ENCODE assay signal across 1 cellular context in genomic region chr1:56450004-56450666, GRCh38.
TF ChIP-seq lines count a peak whose summit lies in the region.

No MANE protein-coding gene starts in this region.

TF ChIP-seq in HepG2, 621 proteins besides CTCF, POLR2A, EP300 and RAD21 (continued from another document and continues in another):
- TF ChIP-seq BCLAF1 (IDR thresholded peaks at IDR 0.05): no peak
- no peak for TF ChIP-seq CREB3 (CRISPR knock-in tag; IDR thresholded peaks at IDR 0.05)
- no peak for TF ChIP-seq REXO4 (CRISPR knock-in tag; IDR thresholded peaks at IDR 0.05; ENCODE audit: borderline replicate concordance)
- TF ChIP-seq HOXA3 (CRISPR knock-in tag; IDR thresholded peaks at IDR 0.05): peak; percentile 32; the same call in 1 of the 2 replicates
- TF ChIP-seq KDM6A (CRISPR knock-in tag; IDR thresholded peaks at IDR 0.05; ENCODE audit: low read depth): no peak
- TF ChIP-seq ASH2L (IDR thresholded peaks at IDR 0.05; ENCODE audit: insufficient read length, low read depth, low read length): no peak
- TF ChIP-seq ZNF773 (CRISPR knock-in tag; IDR thresholded peaks at IDR 0.05; ENCODE audit: borderline replicate concordance): no peak
- no peak for TF ChIP-seq ZNF598 (CRISPR knock-in tag; IDR thresholded peaks at IDR 0.05; ENCODE audit: borderline replicate concordance)
- no peak for TF ChIP-seq NR2F6 (IDR thresholded peaks at IDR 0.05)
- peak; percentile 20; the same call in 1 of the 2 replicates for TF ChIP-seq NR2F6 (CRISPR knock-in tag; IDR thresholded peaks at IDR 0.05)
- TF ChIP-seq, protein P1, sequence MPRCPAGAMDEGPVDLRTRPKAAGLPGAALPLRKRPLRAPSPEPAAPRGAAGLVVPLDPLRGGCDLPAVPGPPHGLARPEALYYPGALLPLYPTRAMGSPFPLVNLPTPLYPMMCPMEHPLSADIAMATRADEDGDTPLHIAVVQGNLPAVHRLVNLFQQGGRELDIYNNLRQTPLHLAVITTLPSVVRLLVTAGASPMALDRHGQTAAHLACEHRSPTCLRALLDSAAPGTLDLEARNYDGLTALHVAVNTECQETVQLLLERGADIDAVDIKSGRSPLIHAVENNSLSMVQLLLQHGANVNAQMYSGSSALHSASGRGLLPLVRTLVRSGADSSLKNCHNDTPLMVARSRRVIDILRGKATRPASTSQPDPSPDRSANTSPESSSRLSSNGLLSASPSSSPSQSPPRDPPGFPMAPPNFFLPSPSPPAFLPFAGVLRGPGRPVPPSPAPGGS (CRISPR knock-in tag; IDR thresholded peaks at IDR 0.05): no peak
- TF ChIP-seq NCOA1 (CRISPR knock-in tag; IDR thresholded peaks at IDR 0.05): no peak
- no peak for TF ChIP-seq NRL (CRISPR knock-in tag; IDR thresholded peaks at IDR 0.05; ENCODE audit: borderline replicate concordance)
- no peak for TF ChIP-seq ZFP90 (CRISPR knock-in tag; IDR thresholded peaks at IDR 0.05; ENCODE audit: borderline replicate concordance)
- TF ChIP-seq NPAS2 (CRISPR knock-in tag; IDR thresholded peaks at IDR 0.05; ENCODE audit: borderline replicate concordance): no peak
- no peak for TF ChIP-seq AGO1 (IDR thresholded peaks at IDR 0.05; ENCODE audit: low read depth, low read length, poor library complexity, severe bottlenecking)
- TF ChIP-seq SAP130 (CRISPR knock-in tag; IDR thresholded peaks at IDR 0.05; ENCODE audit: low read depth): peak; percentile 16; the same call in 1 of the 2 replicates
- TF ChIP-seq, protein P2, sequence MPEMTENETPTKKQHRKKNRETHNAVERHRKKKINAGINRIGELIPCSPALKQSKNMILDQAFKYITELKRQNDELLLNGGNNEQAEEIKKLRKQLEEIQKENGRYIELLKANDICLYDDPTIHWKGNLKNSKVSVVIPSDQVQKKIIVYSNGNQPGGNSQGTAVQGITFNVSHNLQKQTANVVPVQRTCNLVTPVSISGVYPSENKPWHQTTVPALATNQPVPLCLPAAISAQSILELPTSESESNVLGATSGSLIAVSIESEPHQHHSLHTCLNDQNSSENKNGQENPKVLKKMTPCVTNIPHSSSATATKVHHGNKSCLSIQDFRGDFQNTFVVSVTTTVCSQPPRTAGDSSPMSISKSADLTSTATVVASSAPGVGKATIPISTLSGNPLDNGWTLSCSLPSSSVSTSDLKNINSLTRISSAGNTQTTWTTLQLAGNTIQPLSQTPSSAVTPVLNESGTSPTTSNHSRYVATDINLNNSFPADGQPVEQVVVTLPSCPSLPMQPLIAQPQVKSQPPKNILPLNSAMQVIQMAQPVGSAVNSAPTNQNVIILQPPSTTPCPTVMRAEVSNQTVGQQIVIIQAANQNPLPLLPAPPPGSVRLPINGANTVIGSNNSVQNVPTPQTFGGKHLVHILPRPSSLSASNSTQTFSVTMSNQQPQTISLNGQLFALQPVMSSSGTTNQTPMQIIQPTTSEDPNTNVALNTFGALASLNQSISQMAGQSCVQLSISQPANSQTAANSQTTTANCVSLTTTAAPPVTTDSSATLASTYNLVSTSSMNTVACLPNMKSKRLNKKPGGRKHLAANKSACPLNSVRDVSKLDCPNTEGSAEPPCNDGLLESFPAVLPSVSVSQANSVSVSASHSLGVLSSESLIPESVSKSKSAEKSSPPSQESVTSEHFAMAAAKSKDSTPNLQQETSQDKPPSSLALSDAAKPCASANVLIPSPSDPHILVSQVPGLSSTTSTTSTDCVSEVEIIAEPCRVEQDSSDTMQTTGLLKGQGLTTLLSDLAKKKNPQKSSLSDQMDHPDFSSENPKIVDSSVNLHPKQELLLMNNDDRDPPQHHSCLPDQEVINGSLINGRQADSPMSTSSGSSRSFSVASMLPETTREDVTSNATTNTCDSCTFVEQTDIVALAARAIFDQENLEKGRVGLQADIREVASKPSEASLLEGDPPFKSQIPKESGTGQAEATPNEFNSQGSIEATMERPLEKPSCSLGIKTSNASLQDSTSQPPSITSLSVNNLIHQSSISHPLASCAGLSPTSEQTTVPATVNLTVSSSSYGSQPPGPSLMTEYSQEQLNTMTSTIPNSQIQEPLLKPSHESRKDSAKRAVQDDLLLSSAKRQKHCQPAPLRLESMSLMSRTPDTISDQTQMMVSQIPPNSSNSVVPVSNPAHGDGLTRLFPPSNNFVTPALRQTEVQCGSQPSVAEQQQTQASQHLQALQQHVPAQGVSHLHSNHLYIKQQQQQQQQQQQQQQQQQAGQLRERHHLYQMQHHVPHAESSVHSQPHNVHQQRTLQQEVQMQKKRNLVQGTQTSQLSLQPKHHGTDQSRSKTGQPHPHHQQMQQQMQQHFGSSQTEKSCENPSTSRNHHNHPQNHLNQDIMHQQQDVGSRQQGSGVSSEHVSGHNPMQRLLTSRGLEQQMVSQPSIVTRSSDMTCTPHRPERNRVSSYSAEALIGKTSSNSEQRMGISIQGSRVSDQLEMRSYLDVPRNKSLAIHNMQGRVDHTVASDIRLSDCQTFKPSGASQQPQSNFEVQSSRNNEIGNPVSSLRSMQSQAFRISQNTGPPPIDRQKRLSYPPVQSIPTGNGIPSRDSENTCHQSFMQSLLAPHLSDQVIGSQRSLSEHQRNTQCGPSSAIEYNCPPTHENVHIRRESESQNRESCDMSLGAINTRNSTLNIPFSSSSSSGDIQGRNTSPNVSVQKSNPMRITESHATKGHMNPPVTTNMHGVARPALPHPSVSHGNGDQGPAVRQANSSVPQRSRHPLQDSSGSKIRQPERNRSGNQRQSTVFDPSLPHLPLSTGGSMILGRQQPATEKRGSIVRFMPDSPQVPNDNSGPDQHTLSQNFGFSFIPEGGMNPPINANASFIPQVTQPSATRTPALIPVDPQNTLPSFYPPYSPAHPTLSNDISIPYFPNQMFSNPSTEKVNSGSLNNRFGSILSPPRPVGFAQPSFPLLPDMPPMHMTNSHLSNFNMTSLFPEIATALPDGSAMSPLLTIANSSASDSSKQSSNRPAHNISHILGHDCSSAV (CRISPR knock-in tag; IDR thresholded peaks at IDR 0.05; ENCODE audit: borderline replicate concordance): no peak
- TF ChIP-seq ZNF446 (CRISPR knock-in tag; IDR thresholded peaks at IDR 0.05): no peak
- no peak for TF ChIP-seq KLF13 (CRISPR knock-in tag; IDR thresholded peaks at IDR 0.05)
- no peak for TF ChIP-seq CSRNP1 (CRISPR knock-in tag; IDR thresholded peaks at IDR 0.05)
- TF ChIP-seq SALL1 (CRISPR knock-in tag; IDR thresholded peaks at IDR 0.05): peak; percentile 53
- 0 out of 2 replicates have a peak, but pooled peaks have one; percentile 38 for TF ChIP-seq ESRRA (CRISPR knock-in tag; IDR thresholded peaks at IDR 0.05; ENCODE audit: low read depth)
- no peak for TF ChIP-seq ATRX (CRISPR knock-in tag; IDR thresholded peaks at IDR 0.05; ENCODE audit: borderline replicate concordance)
- TF ChIP-seq SIX1 (CRISPR knock-in tag; IDR thresholded peaks at IDR 0.05; ENCODE audit: borderline replicate concordance): no peak
- TF ChIP-seq ZHX1 (CRISPR knock-in tag; IDR thresholded peaks at IDR 0.05; ENCODE audit: low read depth): no peak
- TF ChIP-seq, protein P3, sequence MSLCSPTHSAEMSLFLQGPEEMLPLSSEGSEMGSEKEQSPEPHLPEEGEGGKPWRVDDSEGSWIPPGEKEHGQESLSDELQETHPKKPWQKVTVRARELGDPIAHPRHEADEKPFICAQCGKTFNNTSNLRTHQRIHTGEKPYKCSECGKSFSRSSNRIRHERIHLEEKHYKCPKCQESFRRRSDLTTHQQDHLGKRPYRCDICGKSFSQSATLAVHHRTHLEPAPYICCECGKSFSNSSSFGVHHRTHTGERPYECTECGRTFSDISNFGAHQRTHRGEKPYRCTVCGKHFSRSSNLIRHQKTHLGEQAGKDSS (CRISPR knock-in tag; IDR thresholded peaks at IDR 0.05; ENCODE audit: borderline replicate concordance, low read depth): no peak
- TF ChIP-seq ZNF687 (CRISPR knock-in tag; IDR thresholded peaks at IDR 0.05): peak; percentile 34; the same call in 1 of the 2 replicates
- TF ChIP-seq HDAC2 (CRISPR knock-in tag; IDR thresholded peaks at IDR 0.05): no peak; the same call in 1 of the 2 replicates
- TF ChIP-seq YEATS2 (CRISPR knock-in tag; IDR thresholded peaks at IDR 0.05; ENCODE audit: borderline replicate concordance): no peak
- TF ChIP-seq ETV6 (CRISPR knock-in tag; conservative IDR thresholded peaks at IDR 0.05): no peak
- peak; percentile 45; the same call in 1 of the 2 replicates for TF ChIP-seq ZNF263 (CRISPR knock-in tag; IDR thresholded peaks at IDR 0.05)
- no peak for TF ChIP-seq ZNF225 (CRISPR knock-in tag; IDR thresholded peaks at IDR 0.05)
